In the genomic region with DNA sequence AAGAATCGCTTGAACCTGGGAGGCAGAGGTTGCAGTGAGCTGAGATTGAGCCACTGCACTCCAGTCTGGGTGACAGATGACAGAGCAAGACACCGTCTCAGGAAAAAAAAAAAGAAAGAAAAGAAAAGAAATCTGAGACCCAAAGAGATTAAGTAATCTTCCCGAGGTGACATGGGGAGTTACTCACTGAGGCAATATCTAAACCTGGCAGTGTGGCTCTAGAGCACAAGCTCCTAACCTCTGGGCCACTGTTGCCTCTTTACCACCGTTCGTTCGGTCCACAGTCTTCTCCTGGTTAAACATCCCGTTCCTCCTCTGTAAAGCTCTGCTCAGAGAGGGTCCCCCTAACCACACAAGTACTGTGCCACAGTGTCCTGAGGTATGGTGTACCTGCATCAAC, we compare ENCODE assay signal across 9 cellular contexts. TPM values are rescaled to one million over a fixed set of nuclear protein-coding genes. Genes with fewer than 3 reads are reported as not detected.
A peak's percentile ranks its signal among the peaks of the same experiment; 100 is the strongest.
DNase-seq lines count a peak whose midpoint lies in the region; ATAC-seq, FAIRE-seq and TF ChIP-seq lines count a peak whose summit lies in the region.
"Had no signal": no experiment of that assay in that cellular context is flagged by ENCODE, and none has a peak within 500 bp of the region (broad histone marks: within the 10 kb centered on the region; RNA-seq: fewer than 3 reads in every experiment).

No MANE protein-coding gene starts in this region.

- H3K9me3 ChIP-seq in A549 (no peaks in the 10 kb centered on the region), GM23248 (ENCODE audit: low read depth) (no peaks in the 10 kb centered on the region), right lobe of liver (no peaks in the 10 kb centered on the region)

- no peaks in the 10 kb centered on the region; the same call in 2 of the 3 replicates for H3K4me1 ChIP-seq in A549
- peaks cover 6% of the 10 kb centered on the region; the same call in 1 of the 2 replicates for H3K4me1 ChIP-seq in GM23248 (ENCODE audit: insufficient read depth)
- peaks cover 0 to 10% (median 0%) of the 10 kb centered on the region in 4 donors for H3K4me1 ChIP-seq in right lobe of liver

- peak overlapping the region; percentile 92 for H3K4me3 Mint-ChIP-seq in activated naive CD8-positive, alpha-beta T cell treated with anti-CD3 and anti-CD28 coated beads for 36 hours

- in situ Hi-C loops in GM23248 (cut with MboI) = no loop called here

- POLR2A ChIA-PET in A549 (lab: Yijun Ruan, JAX) = interaction anchor here (0.6 to 1.1 kb wide), 2 partner anchors 15 to 21 kb away, joined by 3 to 4 read pairs; no protein-coding TSS in a partner anchor

- no peak for FAIRE-seq in A549 (lab: Jason Lieb, UNC)
- FAIRE-seq: urothelium cell line had no signal

- H3K36me3 ChIP-seq in GM23248 (ENCODE audit: low read depth) (no peaks in the 10 kb centered on the region), right lobe of liver (peaks cover 0 to 10% (median 2%) of the 10 kb centered on the region in 4 donors)

- no peaks in the 10 kb centered on the region for H3F3A ChIP-seq in GM23248 (ENCODE audit: insufficient read depth)

- no peaks in the 10 kb centered on the region for H4K20me1 ChIP-seq in GM23248 (ENCODE audit: insufficient read depth)

- H2AFZ ChIP-seq in GM23248 = no peak overlapping the region

- H3K9me3 Mint-ChIP-seq in activated naive CD8-positive, alpha-beta T cell treated with anti-CD3 and anti-CD28 coated beads for 36 hours = no peaks in the 10 kb centered on the region

- no peak for TF ChIP-seq RAD21 in A549 (conservative IDR thresholded peaks at IDR 0.05 in 1 of 2, IDR thresholded peaks at IDR 0.05 in 1 of 2)

- no peaks in the 10 kb centered on the region for H3K9me2 ChIP-seq in GM23248 (ENCODE audit: insufficient read depth)

- H3K4me2 ChIP-seq in A549 (peak overlapping the region; percentile 82; the same call in 2 of the 3 replicates), GM23248 (ENCODE audit: unreplicated experiment) (peak overlapping the region; percentile 90)

- no peak for TF ChIP-seq EP300 in A549 (IDR thresholded peaks at IDR 0.05)

- intact Hi-C loops in right lobe of liver (cut with DNase I) = no loop called here

- H3K27me3 ChIP-seq in GM23248 (replicated peaks; ENCODE audit: insufficient read depth) (no peaks in the 10 kb centered on the region), right lobe of liver (no peaks in the 10 kb centered on the region)

- TF ChIP-seq CTCF in A549 (IDR thresholded peaks at IDR 0.05) = no peak
- TF ChIP-seq CTCF in right lobe of liver (IDR thresholded peaks at IDR 0.05) = no peak

- peaks cover 26% of the 10 kb centered on the region for H3K79me2 ChIP-seq in GM23248 (ENCODE audit: insufficient read depth)

- no peaks in the 10 kb centered on the region for H3K27me3 Mint-ChIP-seq in activated naive CD8-positive, alpha-beta T cell treated with anti-CD3 and anti-CD28 coated beads for 36 hours

- 90% methylated on average over 7 of the region's 7 CpGs for WGBS in A549 (ENCODE audit: missing lambda C conversion rate)
- WGBS in GM23248 (ENCODE audit: low coverage in 1 of 2, low lambda C conversion rate in 2 of 2, missing lambda C conversion rate in 2 of 2), 2 experiments = 69 to 76% methylated on average over 7 of the region's 7 CpGs
- 27% methylated on average over 6 of the region's 7 CpGs for WGBS in right lobe of liver (ENCODE audit: insufficient coverage, low coverage, low lambda C conversion rate, missing lambda C conversion rate)

- peaks cover 17% of the 10 kb centered on the region for H3K4me1 Mint-ChIP-seq in activated naive CD8-positive, alpha-beta T cell treated with anti-CD3 and anti-CD28 coated beads for 36 hours

- TF ChIP-seq POLR2A in A549 (IDR thresholded peaks at IDR 0.05; ENCODE audit: low read length) (no peak), right lobe of liver (IDR thresholded peaks at IDR 0.05) (no peak)

- CTCF ChIA-PET in A549 (lab: Yijun Ruan, JAX) = interaction anchor here (0.9 to 8.4 kb wide), 3 partner anchors 14 to 32 kb away, joined by 4 to 57 read pairs (median 6); no protein-coding TSS in a partner anchor

- peak overlapping the region; percentile 98; the same call in 1 of the 2 replicates for H3K9ac ChIP-seq in GM23248

- ATAC-seq in A549 (no peak), right lobe of liver (no peak)

- no peak overlapping the region for H3K4me3 ChIP-seq in A549
- H3K4me3 ChIP-seq in GM23248 = peak overlapping the region; percentile 93
- H3K4me3 ChIP-seq in right lobe of liver = peak overlapping the region in 2 of 3 donors; percentile 90 to 94

- DNase-seq in A549 (ENCODE audit: low read depth in 1 of 2, low spot score in 1 of 2) (no peak), GM23248 (no peak), right lobe of liver (no peak), iPS-NIHi7 (ENCODE audit: extremely low spot score) (no peak), NCI-H1417 treated with DMSO at 0.1 percent for 48 hours (lab: John Stamatoyannopoulos, UW) (no peak)
- DNase-seq in activated naive CD8-positive, alpha-beta T cell treated with anti-CD3 and anti-CD28 coated beads for 36 hours = no peak
- DNase-seq in stimulated activated CD4-positive, alpha-beta T cell treated with anti-CD3 and anti-CD28 coated beads, Interleukin-1b, Interleukin-23, amount 100 ng/mL, for 48 hours = no peak
- DNase-seq in stimulated activated CD4-positive, alpha-beta T cell treated with anti-CD3 and anti-CD28 coated beads, Interleukin-4, amount 100 ng/mL, for 24 hours = no peak

- H3K27ac ChIP-seq in A549 (no peak overlapping the region), GM23248 (no peak overlapping the region), right lobe of liver (peak overlapping the region in 2 of 3 donors; percentile 97 to 98)

- no peaks in the 10 kb centered on the region for H3K36me3 Mint-ChIP-seq in activated naive CD8-positive, alpha-beta T cell treated with anti-CD3 and anti-CD28 coated beads for 36 hours

- no peak overlapping the region for H3K27ac Mint-ChIP-seq in activated naive CD8-positive, alpha-beta T cell treated with anti-CD3 and anti-CD28 coated beads for 36 hours

TF ChIP-seq in A549, 52 proteins besides CTCF, POLR2A, EP300 and RAD21 (continues in another document):
- no peak for TF ChIP-seq JUNB (IDR thresholded peaks at IDR 0.05)
- no peak for TF ChIP-seq ZNF302 (CRISPR knock-in tag; IDR thresholded peaks at IDR 0.05)

RNA-seq across cellular contexts. Expression of gene HMGCL, which starts 1.5 kb away (rescaled TPM):
- polyA plus RNA-seq in A549 (2011; rRNA removed) (18.0 and 18.9 TPM in 2 replicates), A549 (2017; fragmentation: RNase III; extraction: RNeasy Plus Mini Kit Qiagen cat#74134 plus additional on column Dnase treatment) (9.7 to 11.5 TPM (median 10.9 TPM) in 3 replicates), GM23248 (2016; fragmentation: Nextera tagmentation; extraction: Ambion mirVana) (46.9 and 49.3 TPM in 2 replicates)
- 7.9 and 9.7 TPM in 2 replicates for polyA plus RNA-seq in A549 (2012; cell fraction: cytosol; rRNA removed)
- polyA plus RNA-seq in A549 (2012; cell fraction: nucleus; rRNA removed) = 8.1 and 9.5 TPM in 2 replicates
- polyA minus RNA-seq in A549 (2011; rRNA and poly(A)+ RNA removed) = 10.6 and 12.6 TPM in 2 replicates
- total RNA-seq in GM23248 (2014; rRNA removed; shearing (Covaris generic)) = 48.1 and 50.8 TPM in 2 replicates
- 10 to 100 TPM; 29.2 to 30.3 TPM for total RNA-seq in activated naive CD8-positive, alpha-beta T cell treated with anti-CD3 and anti-CD28 coated beads for 36 hours
- total RNA-seq in right lobe of liver = 100 to 1,000 TPM; 143 to 178 (median 160) TPM

RNA-seq across cellular contexts. Expression of gene GALE, which starts 23.2 kb away (rescaled TPM):
- polyA plus RNA-seq in A549 (2011; rRNA removed) (38.9 and 39.9 TPM in 2 replicates), A549 (2017; fragmentation: RNase III; extraction: RNeasy Plus Mini Kit Qiagen cat#74134 plus additional on column Dnase treatment) (45.6 to 48.1 TPM (median 46.9 TPM) in 3 replicates), GM23248 (2016; fragmentation: Nextera tagmentation; extraction: Ambion mirVana) (20.5 and 23.5 TPM in 2 replicates)
- 84.8 and 93.4 TPM in 2 replicates for polyA plus RNA-seq in A549 (2012; cell fraction: cytosol; rRNA removed)
- polyA plus RNA-seq in A549 (2012; cell fraction: nucleus; rRNA removed) = 123 and 128 TPM in 2 replicates
- 30.3 and 35.6 TPM in 2 replicates for polyA minus RNA-seq in A549 (2011; rRNA and poly(A)+ RNA removed)
- total RNA-seq in GM23248 (2014; rRNA removed; shearing (Covaris generic)) = 16.2 and 20.9 TPM in 2 replicates
- 10 to 100 TPM; 48.6 to 51.8 TPM for total RNA-seq in activated naive CD8-positive, alpha-beta T cell treated with anti-CD3 and anti-CD28 coated beads for 36 hours
- total RNA-seq in right lobe of liver = 10 to 100 TPM; 25.9 to 46.9 (median 42.0) TPM

RNA-seq across cellular contexts. Expression of gene LYPLA2, which starts 32.8 kb away (rescaled TPM):
- polyA plus RNA-seq in A549 (2011; rRNA removed) (17.8 and 26.0 TPM in 2 replicates), A549 (2017; fragmentation: RNase III; extraction: RNeasy Plus Mini Kit Qiagen cat#74134 plus additional on column Dnase treatment) (43.8 to 49.2 TPM (median 46.7 TPM) in 3 replicates), GM23248 (2016; fragmentation: Nextera tagmentation; extraction: Ambion mirVana) (46.3 and 48.2 TPM in 2 replicates)
- 39.3 and 56.7 TPM in 2 replicates for polyA plus RNA-seq in A549 (2012; cell fraction: cytosol; rRNA removed)
- 67.9 and 84.5 TPM in 2 replicates for polyA plus RNA-seq in A549 (2012; cell fraction: nucleus; rRNA removed)
- polyA minus RNA-seq in A549 (2011; rRNA and poly(A)+ RNA removed) = 17.8 and 25.3 TPM in 2 replicates
- total RNA-seq in GM23248 (2014; rRNA removed; shearing (Covaris generic)) = 48.1 and 58.4 TPM in 2 replicates
- total RNA-seq in activated naive CD8-positive, alpha-beta T cell treated with anti-CD3 and anti-CD28 coated beads for 36 hours = 10 to 100 TPM; 76.8 to 79.5 TPM
- 10 to 100 TPM; 28.1 to 69.8 (median 32.6) TPM for total RNA-seq in right lobe of liver

RNA-seq across cellular contexts. Expression of gene FUCA1, which starts 44.3 kb away (rescaled TPM):
- polyA plus RNA-seq in A549 (2011; rRNA removed) = 14.8 and 16.1 TPM in 2 replicates
- 4.0 and 5.0 TPM in 2 replicates for polyA plus RNA-seq in A549 (2012; cell fraction: cytosol; rRNA removed)
- 4.9 and 5.1 TPM in 2 replicates for polyA plus RNA-seq in A549 (2012; cell fraction: nucleus; rRNA removed)
- polyA plus RNA-seq in A549 (2017; fragmentation: RNase III; extraction: RNeasy Plus Mini Kit Qiagen cat#74134 plus additional on column Dnase treatment) = 9.0 to 10.8 TPM (median 9.7 TPM) in 3 replicates
- polyA minus RNA-seq in A549 (2011; rRNA and poly(A)+ RNA removed) = 3.6 and 3.8 TPM in 2 replicates
- total RNA-seq in GM23248 (2014; rRNA removed; shearing (Covaris generic)) = 11.5 and 15.4 TPM in 2 replicates
- polyA plus RNA-seq in GM23248 (2016; fragmentation: Nextera tagmentation; extraction: Ambion mirVana) = 13.3 and 15.2 TPM in 2 replicates
- total RNA-seq in activated naive CD8-positive, alpha-beta T cell treated with anti-CD3 and anti-CD28 coated beads for 36 hours = 1 to 10 TPM; 4.7 to 5.1 TPM
- 10 to 100 TPM; 37.1 to 54.7 (median 45.1) TPM for total RNA-seq in right lobe of liver

RNA-seq across cellular contexts. Expression of gene PITHD1, which starts 45.5 kb away (rescaled TPM):
- polyA plus RNA-seq in A549 (2011; rRNA removed) (34.0 and 41.0 TPM in 2 replicates), A549 (2017; fragmentation: RNase III; extraction: RNeasy Plus Mini Kit Qiagen cat#74134 plus additional on column Dnase treatment) (25.4 to 29.2 TPM (median 26.3 TPM) in 3 replicates), GM23248 (2016; fragmentation: Nextera tagmentation; extraction: Ambion mirVana) (38.4 and 39.4 TPM in 2 replicates)
- polyA plus RNA-seq in A549 (2012; cell fraction: cytosol; rRNA removed) = 32.4 and 33.3 TPM in 2 replicates
- polyA plus RNA-seq in A549 (2012; cell fraction: nucleus; rRNA removed) = 14.6 and 24.5 TPM in 2 replicates
- polyA minus RNA-seq in A549 (2011; rRNA and poly(A)+ RNA removed) = 7.8 and 9.3 TPM in 2 replicates
- 51.0 and 63.0 TPM in 2 replicates for total RNA-seq in GM23248 (2014; rRNA removed; shearing (Covaris generic))
- 10 to 100 TPM; 89.1 to 92.3 TPM for total RNA-seq in activated naive CD8-positive, alpha-beta T cell treated with anti-CD3 and anti-CD28 coated beads for 36 hours
- total RNA-seq in right lobe of liver = 10 to 100 TPM; 22.9 to 34.7 (median 30.6) TPM

Comparison
In these comparisons a context has a peak if more than half of its experiments do, and no peak if none do; other contexts are left out.
1. H3K27ac ChIP-seq: peak in right lobe of liver (2 of 3); none in A549 (0 of 2) and GM23248 (single experiment).